8 cellular contexts compared by ENCODE assay signal in the genomic region with DNA sequence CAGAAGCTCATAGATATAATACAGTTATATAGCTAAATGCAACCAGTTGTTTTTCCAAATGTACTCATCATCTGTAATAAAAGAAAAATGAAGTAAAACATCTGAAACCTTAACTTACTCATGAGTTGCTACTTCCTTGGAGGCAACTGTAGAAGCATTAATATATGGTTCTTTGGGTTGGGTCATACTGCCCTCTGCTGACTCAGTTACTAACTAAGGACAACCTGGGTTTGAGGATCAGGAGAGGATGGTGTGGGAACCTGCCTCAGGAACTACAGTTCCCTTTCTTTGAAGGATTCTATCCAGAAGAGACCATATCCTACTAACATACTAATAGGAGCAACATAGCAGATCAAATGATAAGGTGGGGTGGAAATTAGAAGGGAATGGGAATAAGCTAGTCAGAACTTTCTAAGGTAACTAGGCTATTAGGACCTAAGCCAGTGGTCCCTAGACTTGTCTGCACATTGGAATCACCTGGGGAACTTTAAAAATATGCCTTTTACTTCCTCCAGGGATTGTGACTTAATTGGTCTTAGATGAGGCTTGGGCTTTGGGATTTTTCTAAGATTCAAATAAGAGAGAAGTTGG. TPM values are rescaled to one million over a fixed set of nuclear protein-coding genes. Genes with fewer than 3 reads are reported as not detected.
DNase-seq lines count a peak whose midpoint lies in the region; ATAC-seq and TF ChIP-seq lines count a peak whose summit lies in the region.

No MANE protein-coding gene starts in this region.

- TF ChIP-seq CTCF in choroid plexus epithelial cell (conservative IDR thresholded peaks at IDR 0.05; ENCODE audit: low read depth, low read length) (peak; percentile 72), lung (IDR thresholded peaks at IDR 0.05; ENCODE audit: control extremely low read depth, extremely low read depth) (peak; percentile 62)

- H3K4me3 ChIP-seq in choroid plexus epithelial cell (ENCODE audit: low read depth, low read length) (no peak overlapping the region), lung (no peak overlapping the region)

- DNase-seq in stimulated activated CD4-positive, alpha-beta T cell treated with anti-CD3 and anti-CD28 coated beads, Interleukin-2, amount 100 ng/mL, for 4 hours (ENCODE audit: low read depth), result peak; percentile 6
- DNase-seq in stimulated activated CD4-positive, alpha-beta T cell treated with anti-CD3 and anti-CD28 coated beads, Interleukin-1b, Interleukin-23, amount 100 ng/mL, for 48 hours, result no peak
- DNase-seq in RKO (ENCODE audit: low spot score) (peak; percentile 56), choroid plexus epithelial cell (ENCODE audit: low read depth) (peak; percentile 81), lung (ENCODE audit: low spot score) (no peak)

- peaks cover 0 to 2% of the 10 kb centered on the region in 2 donors for H3K4me1 ChIP-seq in lung (ENCODE audit: control insufficient read depth in 2 of 2, insufficient read depth in 2 of 2, low read length in 2 of 2)

- H3K36me3 ChIP-seq in lung (ENCODE audit: control insufficient read depth in 2 of 2, insufficient read depth in 2 of 2, low read length in 2 of 2), result peaks cover 11% of the 10 kb centered on the region in 2 donors

- no peak overlapping the region for H3K27ac ChIP-seq in lung (ENCODE audit: low read depth in 1 of 2, low read length in 1 of 2)

- H3K27me3 ChIP-seq in lung (ENCODE audit: control insufficient read depth, insufficient read depth), result no peaks in the 10 kb centered on the region

- no peaks in the 10 kb centered on the region for H3K9me3 ChIP-seq in lung (ENCODE audit: control insufficient read depth in 2 of 2, insufficient read depth in 1 of 2, low read length in 1 of 2)

- ATAC-seq in HG02852 (IDR thresholded peaks at IDR 0.05; ENCODE audit: unreplicated experiment) (peak; percentile 60), lung (ENCODE audit: insufficient read depth, low FRiP score) (no peak), HG03045 (IDR thresholded peaks at IDR 0.05; ENCODE audit: unreplicated experiment) (no peak), GM21528 (IDR thresholded peaks at IDR 0.05; ENCODE audit: low FRiP score, unreplicated experiment) (no peak)

RNA-seq across cellular contexts. Expression of a gene that starts 20.7 kb away (rescaled TPM):
- total RNA-seq in lung, result 10 to 100 TPM; 37.6 to 37.7 TPM
- 10 to 100 TPM; 13.5 to 15.5 TPM for polyA plus RNA-seq in lung

RNA-seq across cellular contexts. Expression of a gene that starts 20.8 kb away (rescaled TPM):
- total RNA-seq in lung, result 10 to 100 TPM; 13.0 to 20.2 TPM
- polyA plus RNA-seq in lung, result 10 to 100 TPM; 20.9 to 24.7 TPM

RNA-seq across cellular contexts. Expression of a gene that starts 51.9 kb away (rescaled TPM):
- 10 to 100 TPM; 12.9 to 14.6 TPM for total RNA-seq in lung
- polyA plus RNA-seq in lung, result 1 to 10 TPM; 1.0 to 8.3 TPM

Comparison
In these comparisons a context has a peak if more than half of its experiments do, and no peak if none do; other contexts are left out.
1. DNase-seq: peak in stimulated activated CD4-positive, alpha-beta T cell treated with anti-CD3 and anti-CD28 coated beads, Interleukin-2, amount 100 ng/mL, for 4 hours (single experiment), RKO (single experiment) and choroid plexus epithelial cell (single experiment); none in stimulated activated CD4-positive, alpha-beta T cell treated with anti-CD3 and anti-CD28 coated beads, Interleukin-1b, Interleukin-23, amount 100 ng/mL, for 48 hours (single experiment) and lung (single experiment).